Comparison of ENCODE assay signal across 16 cellular contexts in genomic region chr20:38523697-38524096, GRCh38. TPM values are rescaled to one million over a fixed set of nuclear protein-coding genes. Genes with fewer than 3 reads are reported as not detected.
DNase-seq lines count a peak whose midpoint lies in the region; ATAC-seq, FAIRE-seq and TF ChIP-seq lines count a peak whose summit lies in the region.
"Had no signal": no experiment of that assay in that cellular context is flagged by ENCODE, and none has a peak within 500 bp of the region (broad histone marks: within the 10 kb centered on the region; RNA-seq: fewer than 3 reads in every experiment).

No MANE protein-coding gene starts in this region.

- H4K91ac ChIP-seq in IMR-90 (ENCODE audit: insufficient read depth, low read depth, low read length): no peak overlapping the region

- in situ Hi-C loops in IMR-90 (cut with MboI; ENCODE audit: low sequenced_read_pairs): no loop called here
- in situ Hi-C loops in mammary epithelial cell (cut with MboI; ENCODE audit: low sequenced_read_pairs in 2 of 2): no loop called here
- in situ Hi-C loops in KBM-7 (cut with MboI; ENCODE audit: low pct_unique_long_range_greater_than_20kb, low sequenced_read_pairs): no loop called here

- no CpG with 5 or more reads among the region's 1 CpG for WGBS in IMR-90 (ENCODE audit: extremely low coverage in 2 of 2, insufficient read length in 1 of 2), 2 experiments
- WGBS in mammary epithelial cell (ENCODE audit: low coverage, missing lambda C conversion rate): 17% methylated on average over 1 of the region's 1 CpG

- no peak overlapping the region for H3K56ac ChIP-seq in IMR-90 (ENCODE audit: extremely low read depth, insufficient read depth, low read length)

- peaks cover 34% of the 10 kb centered on the region for H3K36me3 ChIP-seq in CD8-positive, alpha-beta T cell (ENCODE audit: insufficient read depth, low read length)
- H3K36me3 ChIP-seq in IMR-90 (ENCODE audit: control insufficient read depth, insufficient read depth, low read length) (peaks cover 15% of the 10 kb centered on the region), mammary epithelial cell (ENCODE audit: insufficient read depth, low read length) (peaks cover 16% of the 10 kb centered on the region), keratinocyte (ENCODE audit: control insufficient read depth in 2 of 2, extremely low read depth in 1 of 2, insufficient read depth in 2 of 2, low read length in 2 of 2) (peaks cover 12 to 31% of the 10 kb centered on the region in 2 experiments)

- dilution Hi-C loops in IMR-90 (cut with HindIII; ENCODE audit: low sequenced_read_pairs, unreplicated experiment): no loop called here
- dilution Hi-C loops in mammary epithelial cell (cut with HindIII; ENCODE audit: low sequenced_read_pairs): no loop called here
- dilution Hi-C loops in keratinocyte (cut with MboI; ENCODE audit: extremely low pct_ligation_motif_present, low sequenced_read_pairs): no loop called here

- H2BK120ac ChIP-seq in IMR-90 (ENCODE audit: low read depth, low read length): no peak overlapping the region

- peak overlapping the region; percentile 12 for H3K27ac Mint-ChIP-seq in CD8-positive, alpha-beta T cell
- H3K27ac Mint-ChIP-seq: activated CD4-positive, alpha-beta memory T cell treated with anti-CD3 and anti-CD28 coated beads for 36 hours; brain had no signal

- H3K9me3 ChIP-seq in CD8-positive, alpha-beta T cell (ENCODE audit: low read length): no peaks in the 10 kb centered on the region
- H3K9me3 ChIP-seq in IMR-90 (ENCODE audit: control insufficient read depth, insufficient read depth, low read length) (no peaks in the 10 kb centered on the region), mammary epithelial cell (replicated peaks; ENCODE audit: insufficient read depth, low read length) (no peaks in the 10 kb centered on the region), keratinocyte (ENCODE audit: control insufficient read depth, low read depth, low read length) (no peaks in the 10 kb centered on the region)
- H3K9me3 ChIP-seq: left lung, SJCRH30, tibial nerve had no signal

- FAIRE-seq in keratinocyte (lab: Jason Lieb, UNC): peak; percentile 78

- H4K20me1 ChIP-seq in IMR-90 (ENCODE audit: insufficient read depth, low read length) (no peaks in the 10 kb centered on the region; the same call in 1 of the 2 replicates), mammary epithelial cell (ENCODE audit: insufficient read depth, low read length) (no peaks in the 10 kb centered on the region), keratinocyte (ENCODE audit: control insufficient read depth, extremely low read depth, insufficient read depth, low read length) (no peaks in the 10 kb centered on the region)

- POLR2A ChIA-PET in CD8-positive, alpha-beta T cell (lab: Charles Lee): no interaction called here
- POLR2A ChIA-PET in IMR-90 (lab: Charles Lee; ENCODE audit: unreplicated experiment): no interaction called here

- H2BK15ac ChIP-seq in IMR-90 (ENCODE audit: low read depth, low read length): no peak overlapping the region

- H2BK20ac ChIP-seq in IMR-90 (ENCODE audit: low read depth, low read length): no peak overlapping the region

- no peak overlapping the region for H3K4me3 ChIP-seq in CD8-positive, alpha-beta T cell (ENCODE audit: low read depth, low read length)
- H3K4me3 ChIP-seq in IMR-90 (ENCODE audit: insufficient read depth, low read depth, low read length): no peak overlapping the region
- no peak overlapping the region for H3K4me3 ChIP-seq in mammary epithelial cell (replicated peaks in 1 of 3; ENCODE audit: insufficient read depth in 1 of 3, low read depth in 2 of 3, low read length in 3 of 3)
- no peak overlapping the region for H3K4me3 ChIP-seq in keratinocyte (ENCODE audit: control insufficient read depth in 2 of 3, extremely low read depth in 1 of 3, insufficient read depth in 2 of 3, low read depth in 1 of 3, low read length in 3 of 3)
- H3K4me3 ChIP-seq: left lung, SJCRH30, tibial nerve had no signal

- no peak overlapping the region for H2BK5ac ChIP-seq in IMR-90 (ENCODE audit: low read depth, low read length, poor library complexity, severe bottlenecking)

- TF ChIP-seq POLR2A in IMR-90 (IDR thresholded peaks at IDR 0.05; ENCODE audit: low read depth, low read length): no peak

- peaks cover 79% of the 10 kb centered on the region for H3K36me3 Mint-ChIP-seq in CD8-positive, alpha-beta T cell

- H3K27ac ChIP-seq in CD8-positive, alpha-beta T cell (ENCODE audit: low read depth, low read length): no peak overlapping the region
- H3K27ac ChIP-seq in IMR-90 (ENCODE audit: insufficient read depth, low read length) (no peak overlapping the region), mammary epithelial cell (ENCODE audit: insufficient read depth, low read depth, low read length) (no peak overlapping the region), keratinocyte (ENCODE audit: control insufficient read depth, insufficient read depth, low read length) (no peak overlapping the region)
- H3K27ac ChIP-seq: left lung, SJCRH30, tibial nerve had no signal

- no peak overlapping the region for H2AK9ac ChIP-seq in IMR-90 (replicated peaks; ENCODE audit: low read depth, low read length, poor library complexity)

- no peaks in the 10 kb centered on the region; the same call in 1 of the 2 replicates for H3K9me1 ChIP-seq in IMR-90 (ENCODE audit: insufficient read depth, low read length)
- no peaks in the 10 kb centered on the region for H3K9me1 ChIP-seq in keratinocyte (ENCODE audit: control insufficient read depth, extremely low read depth, insufficient read depth, low read length)

- no peaks in the 10 kb centered on the region for H3K27me3 ChIP-seq in CD8-positive, alpha-beta T cell (ENCODE audit: insufficient read depth, low read length)
- H3K27me3 ChIP-seq in IMR-90 (ENCODE audit: control insufficient read depth, insufficient read depth, low read length) (no peaks in the 10 kb centered on the region), mammary epithelial cell (ENCODE audit: insufficient read depth, low read length) (no peaks in the 10 kb centered on the region), keratinocyte (ENCODE audit: control insufficient read depth, extremely low read depth, insufficient read depth, low read length) (no peaks in the 10 kb centered on the region)
- H3K27me3 ChIP-seq: left lung, SJCRH30, tibial nerve had no signal

- no peak for TF ChIP-seq CTCF in CD8-positive, alpha-beta T cell (IDR thresholded peaks at IDR 0.05)
- TF ChIP-seq CTCF in IMR-90 (conservative IDR thresholded peaks at IDR 0.05; ENCODE audit: low read depth, low read length) (no peak), mammary epithelial cell (conservative IDR thresholded peaks at IDR 0.05 in 1 of 2, IDR thresholded peaks at IDR 0.05 in 1 of 2; ENCODE audit: extremely low read depth in 1 of 2, insufficient read depth in 1 of 2, low read depth in 1 of 2, low read length in 2 of 2) (no peak), keratinocyte (optimal IDR thresholded peaks at IDR 0.05 in 1 of 3, IDR thresholded peaks at IDR 0.05 in 1 of 3, conservative IDR thresholded peaks at IDR 0.05 in 1 of 3; ENCODE audit: extremely low read depth in 1 of 3, insufficient read depth in 2 of 3, low read length in 3 of 3) (no peak), omental fat pad (IDR thresholded peaks at IDR 0.05) (no peak)

- intact Hi-C loops in CD8-positive, alpha-beta T cell (cut with DNase I, micrococcal nuclease): no loop called here
- intact Hi-C loops in IMR-90 (cut with micrococcal nuclease) (loop anchor here (5.0 kb wide), 1 partner anchor 34 kb away; no protein-coding TSS in a partner anchor), mammary epithelial cell (cut with micrococcal nuclease) (no loop called here)

- no peak overlapping the region for H3K14ac ChIP-seq in IMR-90 (replicated peaks; ENCODE audit: low read depth, low read length)

- H2AFZ ChIP-seq in IMR-90 (replicated peaks; ENCODE audit: low read length, poor library complexity) (no peak overlapping the region), mammary epithelial cell (ENCODE audit: low read depth, low read length) (no peak overlapping the region), keratinocyte (ENCODE audit: control insufficient read depth, low read length) (no peak overlapping the region)

- H3K4me2 ChIP-seq in IMR-90 (ENCODE audit: low read depth, low read length) (no peak overlapping the region), mammary epithelial cell (ENCODE audit: insufficient read depth, low read depth, low read length) (no peak overlapping the region), keratinocyte (ENCODE audit: control insufficient read depth, extremely low read depth, insufficient read depth, low read depth, low read length) (no peak overlapping the region)

- H3K4me3 Mint-ChIP-seq in CD8-positive, alpha-beta T cell: no peak overlapping the region
- H3K4me3 Mint-ChIP-seq: activated CD4-positive, alpha-beta memory T cell treated with anti-CD3 and anti-CD28 coated beads for 36 hours; brain; CD4-positive, CD25-positive, alpha-beta regulatory T cell; naive thymus-derived CD8-positive, alpha-beta T cell had no signal

- no peak overlapping the region for H3K9ac ChIP-seq in IMR-90 (ENCODE audit: low read depth, low read length)
- no peak overlapping the region for H3K9ac ChIP-seq in mammary epithelial cell (ENCODE audit: insufficient read depth, low read length)
- H3K9ac ChIP-seq in keratinocyte (ENCODE audit: control insufficient read depth, extremely low read depth, insufficient read depth, low read length): no peak overlapping the region

- H3K79me1 ChIP-seq in IMR-90 (ENCODE audit: low read depth in 1 of 2, low read length in 2 of 2): peaks cover 3 to 22% of the 10 kb centered on the region in 2 experiments; a peak in 3 of 4 replicates

- H3K23ac ChIP-seq in IMR-90 (ENCODE audit: low read depth, low read length): no peak overlapping the region

- H4K5ac ChIP-seq in IMR-90 (ENCODE audit: low read depth, low read length): no peak overlapping the region

- no peak for ATAC-seq in CD8-positive, alpha-beta T cell
- ATAC-seq in IMR-90 (ENCODE audit: low read depth): peak; percentile 87
- ATAC-seq in HG02840 (IDR thresholded peaks at IDR 0.05; ENCODE audit: low FRiP score, unreplicated experiment): no peak
- ATAC-seq in HG02870 (IDR thresholded peaks at IDR 0.05; ENCODE audit: unreplicated experiment): no peak
- no peak for ATAC-seq in omental fat pad (ENCODE audit: low FRiP score)
- ATAC-seq: left lung; naive thymus-derived CD8-positive, alpha-beta T cell had no signal

- H3K9me3 Mint-ChIP-seq in CD8-positive, alpha-beta T cell: no peaks in the 10 kb centered on the region
- H3K9me3 Mint-ChIP-seq: activated CD4-positive, alpha-beta memory T cell treated with anti-CD3 and anti-CD28 coated beads for 36 hours; brain; CD4-positive, CD25-positive, alpha-beta regulatory T cell; naive thymus-derived CD8-positive, alpha-beta T cell had no signal

- BruUV-seq in IMR-90 (replicated peaks; lab: Mats Ljungman, UMichigan) (no TSS peak), mammary epithelial cell (replicated peaks; lab: Mats Ljungman, UMichigan) (no TSS peak)

- H3K4me1 ChIP-seq in CD8-positive, alpha-beta T cell (ENCODE audit: insufficient read depth, low read length): no peaks in the 10 kb centered on the region
- H3K4me1 ChIP-seq in IMR-90 (ENCODE audit: control insufficient read depth, insufficient read depth, low read length): no peaks in the 10 kb centered on the region; the same call in 1 of the 2 replicates
- peaks cover 27% of the 10 kb centered on the region for H3K4me1 ChIP-seq in mammary epithelial cell (ENCODE audit: insufficient read depth, low read length)
- H3K4me1 ChIP-seq in keratinocyte (ENCODE audit: control insufficient read depth, extremely low read depth, insufficient read depth, low read length): peaks cover 23% of the 10 kb centered on the region
- H3K4me1 ChIP-seq: left lung, SJCRH30 had no signal

- no peaks in the 10 kb centered on the region for H3K27me3 Mint-ChIP-seq in CD8-positive, alpha-beta T cell (ENCODE audit: low read depth)
- H3K27me3 Mint-ChIP-seq: activated CD4-positive, alpha-beta memory T cell treated with anti-CD3 and anti-CD28 coated beads for 36 hours; brain; CD4-positive, CD25-positive, alpha-beta regulatory T cell; naive thymus-derived CD8-positive, alpha-beta T cell had no signal

- peaks cover 12% of the 10 kb centered on the region for H3K79me2 ChIP-seq in mammary epithelial cell (ENCODE audit: insufficient read depth, low read length)
- H3K79me2 ChIP-seq in keratinocyte (ENCODE audit: control insufficient read depth, insufficient read depth, low read length): no peaks in the 10 kb centered on the region

- peaks cover 3% of the 10 kb centered on the region for H3K4me1 Mint-ChIP-seq in CD8-positive, alpha-beta T cell (ENCODE audit: low read depth)

- no peak for DNase-seq in CD8-positive, alpha-beta T cell
- DNase-seq in IMR-90: peak; percentile 65
- peak; percentile 76 for DNase-seq in mammary epithelial cell
- DNase-seq in keratinocyte (ENCODE audit: low read depth, low spot score): no peak
- DNase-seq in KBM-7: no peak
- DNase-seq in omental fat pad (ENCODE audit: low spot score): no peak
- DNase-seq: activated CD4-positive, alpha-beta memory T cell treated with anti-CD3 and anti-CD28 coated beads for 36 hours; CD4-positive, CD25-positive, alpha-beta regulatory T cell; left lung; MV-4-11; naive thymus-derived CD8-positive, alpha-beta T cell; SJCRH30 had no signal

- H2AK5ac ChIP-seq in IMR-90 (ENCODE audit: low read depth, low read length): no peak overlapping the region

- TF ChIP-seq RAD21 in IMR-90 (IDR thresholded peaks at IDR 0.05; ENCODE audit: low read length): no peak

- H3K4ac ChIP-seq in IMR-90 (ENCODE audit: low read depth, low read length): no peak overlapping the region

- H4K8ac ChIP-seq in IMR-90 (ENCODE audit: low read depth in 2 of 2, low read length in 2 of 2): no peak overlapping the region

- no peak overlapping the region for H3K18ac ChIP-seq in IMR-90 (ENCODE audit: low read depth, low read length)

- CTCF ChIA-PET in CD8-positive, alpha-beta T cell (lab: Charles Lee): no interaction called here
- CTCF ChIA-PET in IMR-90 (lab: Yijun Ruan, JAX) (interaction anchor here (0.7 kb wide), 1 partner anchor 906 kb away, joined by 3 read pairs; no protein-coding TSS in a partner anchor), mammary epithelial cell (lab: Charles Lee; ENCODE audit: low non-redundant PET) (no interaction called here)

RNA-seq across cellular contexts. Expression of gene RALGAPB, which starts 51.1 kb away (rescaled TPM):
- total RNA-seq in CD8-positive, alpha-beta T cell: 10 to 100 TPM; 28.9 to 29.1 TPM
- 30.3 and 32.8 TPM in 2 replicates for total RNA-seq in IMR-90 (2012; rRNA removed)
- polyA plus RNA-seq in IMR-90 (2012; rRNA removed): 11.2 and 12.7 TPM in 2 replicates
- 2.4 and 3.1 TPM in 2 replicates for polyA plus RNA-seq in IMR-90 (2012; cell fraction: cytosol; rRNA removed)
- 6.1 and 45.2 TPM in 2 replicates for polyA plus RNA-seq in IMR-90 (2012; cell fraction: nucleus; rRNA removed; ENCODE audit: low replicate concordance)
- 10 to 100 TPM; 42.3 to 54.7 TPM for total RNA-seq in mammary epithelial cell
- 13.2 TPM for polyA plus RNA-seq in mammary epithelial cell
- polyA minus RNA-seq in mammary epithelial cell: 26.8 TPM
- 16.5 to 23.8 TPM (median 16.9 TPM) in 3 replicates for polyA plus RNA-seq in keratinocyte
- polyA plus RNA-seq in keratinocyte (2011; ENCODE audit: low read depth): 15.8 TPM
- polyA plus RNA-seq in keratinocyte (2011; cell fraction: cytosol; rRNA removed): 10.7 and 18.6 TPM in 2 replicates
- polyA plus RNA-seq in keratinocyte (2011; cell fraction: nucleus; rRNA removed): 51.5 and 57.3 TPM in 2 replicates
- polyA plus RNA-seq in keratinocyte (2012; ENCODE audit: low replicate concordance): 14.8 and 17.3 TPM in 2 replicates
- 16.9 to 48.4 TPM (median 30.2 TPM) in 3 replicates for polyA minus RNA-seq in keratinocyte
- polyA minus RNA-seq in keratinocyte (2011; cell fraction: cytosol; rRNA and poly(A)+ RNA removed): 12.7 TPM
- 47.8 and 97.5 TPM in 2 replicates for polyA minus RNA-seq in keratinocyte (2011; cell fraction: nucleus; rRNA and poly(A)+ RNA removed)
- total RNA-seq in omental fat pad: 10 to 100 TPM; 27.1 to 39.9 (median 32.3) TPM

RNA-seq across cellular contexts. Expression of gene ADIG, which starts 57.3 kb away (rescaled TPM):
- not detected for total RNA-seq in CD8-positive, alpha-beta T cell
- total RNA-seq in IMR-90 (2012; rRNA removed) (not detected in 2 replicates), mammary epithelial cell (not detected), omental fat pad (not detected)
- polyA plus RNA-seq in IMR-90 (2012; rRNA removed) (not detected in 2 replicates), mammary epithelial cell (not detected), keratinocyte (not detected in 3 replicates)
- not detected in 2 replicates for polyA plus RNA-seq in IMR-90 (2012; cell fraction: cytosol; rRNA removed)
- polyA plus RNA-seq in IMR-90 (2012; cell fraction: nucleus; rRNA removed; ENCODE audit: low replicate concordance): not detected in 2 replicates
- polyA minus RNA-seq in mammary epithelial cell (not detected), keratinocyte (not detected in 3 replicates)
- not detected for polyA plus RNA-seq in keratinocyte (2011; ENCODE audit: low read depth)
- polyA plus RNA-seq in keratinocyte (2011; cell fraction: cytosol; rRNA removed): not detected in 2 replicates
- not detected in 2 replicates for polyA plus RNA-seq in keratinocyte (2011; cell fraction: nucleus; rRNA removed)
- polyA plus RNA-seq in keratinocyte (2012; ENCODE audit: low replicate concordance): not detected in 2 replicates
- polyA minus RNA-seq in keratinocyte (2011; cell fraction: cytosol; rRNA and poly(A)+ RNA removed): not detected
- not detected in 2 replicates for polyA minus RNA-seq in keratinocyte (2011; cell fraction: nucleus; rRNA and poly(A)+ RNA removed)
- total RNA-seq: activated CD4-positive, alpha-beta memory T cell treated with anti-CD3 and anti-CD28 coated beads for 36 hours; CD4-positive, CD25-positive, alpha-beta regulatory T cell; left lung; naive thymus-derived CD8-positive, alpha-beta T cell; SJCRH30; tibial nerve had no signal
- polyA plus RNA-seq: CD4-positive, CD25-positive, alpha-beta regulatory T cell; naive thymus-derived CD8-positive, alpha-beta T cell had no signal

Comparison
In these comparisons a context has a peak if more than half of its experiments do, and no peak if none do; other contexts are left out.
1. DNase-seq: peak in IMR-90 (single experiment) and mammary epithelial cell (single experiment); none in CD8-positive, alpha-beta T cell (0 of 7), keratinocyte (single experiment), KBM-7 (single experiment) and omental fat pad (single experiment).